In the genomic region with DNA sequence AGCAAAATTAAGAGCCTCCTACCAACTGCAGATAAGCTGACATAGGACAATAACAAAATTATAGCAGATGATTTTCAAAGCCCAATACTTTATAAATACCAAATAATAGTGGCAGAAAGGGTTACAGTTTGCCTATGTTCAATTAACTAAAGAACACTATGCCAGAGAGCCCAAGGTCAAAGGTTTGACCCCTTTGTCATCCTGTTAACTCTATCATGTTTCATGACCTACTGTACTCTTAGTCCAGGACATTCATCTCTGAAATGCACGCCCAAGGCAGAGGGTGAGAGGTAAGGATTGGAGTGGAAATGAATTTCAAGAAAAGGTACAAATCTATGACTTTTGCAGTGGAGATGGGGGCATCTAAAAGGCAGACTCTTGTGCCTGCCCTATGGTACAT, we compare ENCODE assay signal across 1 cellular context.
A peak's percentile ranks its signal among the peaks of the same experiment; 100 is the strongest.
TF ChIP-seq lines count a peak whose summit lies in the region.

No MANE protein-coding gene starts in this region.

TF ChIP-seq in GM12878, 131 proteins besides CTCF, POLR2A, EP300 and RAD21:
- TF ChIP-seq CEBPB (IDR thresholded peaks at IDR 0.05; ENCODE audit: borderline replicate concordance in 1 of 2, low read depth in 2 of 2, low read length in 2 of 2): no peak
- TF ChIP-seq ZNF207 (IDR thresholded peaks at IDR 0.05; ENCODE audit: borderline replicate concordance): no peak
- TF ChIP-seq EZH2 (IDR thresholded peaks at IDR 0.05; ENCODE audit: borderline replicate concordance, control insufficient read depth, low read depth, low read length): no peak
- TF ChIP-seq STAT3 (IDR thresholded peaks at IDR 0.05; ENCODE audit: low read depth, low read length): no peak
- TF ChIP-seq, protein P1, sequence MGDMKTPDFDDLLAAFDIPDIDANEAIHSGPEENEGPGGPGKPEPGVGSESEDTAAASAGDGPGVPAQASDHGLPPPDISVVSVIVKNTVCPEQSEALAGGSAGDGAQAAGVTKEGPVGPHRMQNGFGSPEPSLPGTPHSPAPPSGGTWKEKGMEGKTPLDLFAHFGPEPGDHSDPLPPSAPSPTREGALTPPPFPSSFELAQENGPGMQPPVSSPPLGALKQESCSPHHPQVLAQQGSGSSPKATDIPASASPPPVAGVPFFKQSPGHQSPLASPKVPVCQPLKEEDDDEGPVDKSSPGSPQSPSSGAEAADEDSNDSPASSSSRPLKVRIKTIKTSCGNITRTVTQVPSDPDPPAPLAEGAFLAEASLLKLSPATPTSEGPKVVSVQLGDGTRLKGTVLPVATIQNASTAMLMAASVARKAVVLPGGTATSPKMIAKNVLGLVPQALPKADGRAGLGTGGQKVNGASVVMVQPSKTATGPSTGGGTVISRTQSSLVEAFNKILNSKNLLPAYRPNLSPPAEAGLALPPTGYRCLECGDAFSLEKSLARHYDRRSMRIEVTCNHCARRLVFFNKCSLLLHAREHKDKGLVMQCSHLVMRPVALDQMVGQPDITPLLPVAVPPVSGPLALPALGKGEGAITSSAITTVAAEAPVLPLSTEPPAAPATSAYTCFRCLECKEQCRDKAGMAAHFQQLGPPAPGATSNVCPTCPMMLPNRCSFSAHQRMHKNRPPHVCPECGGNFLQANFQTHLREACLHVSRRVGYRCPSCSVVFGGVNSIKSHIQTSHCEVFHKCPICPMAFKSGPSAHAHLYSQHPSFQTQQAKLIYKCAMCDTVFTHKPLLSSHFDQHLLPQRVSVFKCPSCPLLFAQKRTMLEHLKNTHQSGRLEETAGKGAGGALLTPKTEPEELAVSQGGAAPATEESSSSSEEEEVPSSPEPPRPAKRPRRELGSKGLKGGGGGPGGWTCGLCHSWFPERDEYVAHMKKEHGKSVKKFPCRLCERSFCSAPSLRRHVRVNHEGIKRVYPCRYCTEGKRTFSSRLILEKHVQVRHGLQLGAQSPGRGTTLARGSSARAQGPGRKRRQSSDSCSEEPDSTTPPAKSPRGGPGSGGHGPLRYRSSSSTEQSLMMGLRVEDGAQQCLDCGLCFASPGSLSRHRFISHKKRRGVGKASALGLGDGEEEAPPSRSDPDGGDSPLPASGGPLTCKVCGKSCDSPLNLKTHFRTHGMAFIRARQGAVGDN (IDR thresholded peaks at IDR 0.05): 0 out of 2 replicates have a peak, but pooled peaks have one; percentile 20
- TF ChIP-seq WRNIP1 (IDR thresholded peaks at IDR 0.05; ENCODE audit: borderline replicate concordance, low read depth, low read length): no peak
- TF ChIP-seq NR2F1 (conservative IDR thresholded peaks at IDR 0.05): peak; percentile 62
- TF ChIP-seq EGR1 (IDR thresholded peaks at IDR 0.05; ENCODE audit: borderline replicate concordance in 1 of 2, low read depth in 2 of 2, low read length in 2 of 2): no peak
- no peak for TF ChIP-seq ZBED1 (IDR thresholded peaks at IDR 0.05; ENCODE audit: borderline replicate concordance)
- TF ChIP-seq NR2C1 (IDR thresholded peaks at IDR 0.05): 0 out of 2 replicates have a peak, but pooled peaks have one; percentile 22
- TF ChIP-seq, protein P2, sequence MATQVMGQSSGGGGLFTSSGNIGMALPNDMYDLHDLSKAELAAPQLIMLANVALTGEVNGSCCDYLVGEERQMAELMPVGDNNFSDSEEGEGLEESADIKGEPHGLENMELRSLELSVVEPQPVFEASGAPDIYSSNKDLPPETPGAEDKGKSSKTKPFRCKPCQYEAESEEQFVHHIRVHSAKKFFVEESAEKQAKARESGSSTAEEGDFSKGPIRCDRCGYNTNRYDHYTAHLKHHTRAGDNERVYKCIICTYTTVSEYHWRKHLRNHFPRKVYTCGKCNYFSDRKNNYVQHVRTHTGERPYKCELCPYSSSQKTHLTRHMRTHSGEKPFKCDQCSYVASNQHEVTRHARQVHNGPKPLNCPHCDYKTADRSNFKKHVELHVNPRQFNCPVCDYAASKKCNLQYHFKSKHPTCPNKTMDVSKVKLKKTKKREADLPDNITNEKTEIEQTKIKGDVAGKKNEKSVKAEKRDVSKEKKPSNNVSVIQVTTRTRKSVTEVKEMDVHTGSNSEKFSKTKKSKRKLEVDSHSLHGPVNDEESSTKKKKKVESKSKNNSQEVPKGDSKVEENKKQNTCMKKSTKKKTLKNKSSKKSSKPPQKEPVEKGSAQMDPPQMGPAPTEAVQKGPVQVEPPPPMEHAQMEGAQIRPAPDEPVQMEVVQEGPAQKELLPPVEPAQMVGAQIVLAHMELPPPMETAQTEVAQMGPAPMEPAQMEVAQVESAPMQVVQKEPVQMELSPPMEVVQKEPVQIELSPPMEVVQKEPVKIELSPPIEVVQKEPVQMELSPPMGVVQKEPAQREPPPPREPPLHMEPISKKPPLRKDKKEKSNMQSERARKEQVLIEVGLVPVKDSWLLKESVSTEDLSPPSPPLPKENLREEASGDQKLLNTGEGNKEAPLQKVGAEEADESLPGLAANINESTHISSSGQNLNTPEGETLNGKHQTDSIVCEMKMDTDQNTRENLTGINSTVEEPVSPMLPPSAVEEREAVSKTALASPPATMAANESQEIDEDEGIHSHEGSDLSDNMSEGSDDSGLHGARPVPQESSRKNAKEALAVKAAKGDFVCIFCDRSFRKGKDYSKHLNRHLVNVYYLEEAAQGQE (IDR thresholded peaks at IDR 0.05; ENCODE audit: low read depth, low read length): no peak
- TF ChIP-seq IRF4 (IDR thresholded peaks at IDR 0.05; ENCODE audit: low read depth, low read length): no peak
- TF ChIP-seq ESRRA (IDR thresholded peaks at IDR 0.05; ENCODE audit: low read length): peak; percentile 65; the same call in 1 of the 2 replicates
- TF ChIP-seq ZNF274 (IDR thresholded peaks at IDR 0.05; ENCODE audit: insufficient read depth, insufficient read length): no peak
- TF ChIP-seq SMAD5 (IDR thresholded peaks at IDR 0.05; ENCODE audit: low read depth): no peak
- no peak for TF ChIP-seq DPF2 (IDR thresholded peaks at IDR 0.05)
- no peak for TF ChIP-seq GATAD2B (conservative IDR thresholded peaks at IDR 0.05; ENCODE audit: low read depth)
- TF ChIP-seq MYB (IDR thresholded peaks at IDR 0.05; ENCODE audit: borderline replicate concordance, low read depth, low read length): no peak
- TF ChIP-seq ATF3 (IDR thresholded peaks at IDR 0.05; ENCODE audit: borderline replicate concordance, extremely low read depth, low read depth, low read length): no peak
